25 cellular contexts compared by ENCODE assay signal in the genomic region with DNA sequence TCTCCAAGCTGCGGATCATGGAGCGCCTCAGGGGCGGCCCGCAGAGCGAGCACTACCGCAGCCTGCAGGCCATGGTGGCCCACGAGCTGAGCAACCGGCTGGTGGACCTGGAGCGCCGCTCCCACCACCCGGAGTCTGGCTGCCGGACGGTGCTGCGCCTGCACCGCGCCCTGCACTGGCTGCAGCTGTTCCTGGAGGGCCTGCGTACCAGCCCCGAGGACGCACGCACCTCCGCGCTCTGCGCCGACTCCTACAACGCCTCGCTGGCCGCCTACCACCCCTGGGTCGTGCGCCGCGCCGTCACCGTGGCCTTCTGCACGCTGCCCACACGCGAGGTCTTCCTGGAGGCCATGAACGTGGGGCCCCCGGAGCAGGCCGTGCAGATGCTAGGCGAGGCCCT. TPM values are rescaled to one million over a fixed set of nuclear protein-coding genes. Genes with fewer than 3 reads are reported as not detected.
"Had no signal": no experiment of that assay in that cellular context is flagged by ENCODE, and none has a peak within 500 bp of the region (broad histone marks: within the 10 kb centered on the region; RNA-seq: fewer than 3 reads in every experiment).

No MANE protein-coding gene starts in this region.

- ATAC-seq: activated CD4-positive, CD25-positive, alpha-beta regulatory T cell treated with anti-CD3 and anti-CD28 coated beads, Interleukin-2, amount 50 U/mL, for 24 hours; activated T-cell treated with anti-CD3 and anti-CD28 coated beads, Interleukin-2, amount 50 U/mL, for 72 hours; gastrocnemius medialis; left lung; right lobe of liver; stimulated activated naive CD8-positive, alpha-beta T cell treated with anti-CD3 and anti-CD28 coated beads, Interleukin-15, Interleukin-2, amounts not matched to agents 100 U/mL and 50 U/mL, for 24 hours had no signal

- H3K27me3 Mint-ChIP-seq: activated naive CD8-positive, alpha-beta T cell treated with anti-CD3 and anti-CD28 coated beads, Interleukin-2, amount 10 ng/mL, durations not matched to agents 7 days and 5 days; naive B cell had no signal

- H3K36me3 Mint-ChIP-seq: activated naive CD8-positive, alpha-beta T cell treated with anti-CD3 and anti-CD28 coated beads, Interleukin-2, amount 10 ng/mL, durations not matched to agents 7 days and 5 days; naive B cell had no signal

- DNase-seq: activated CD4-positive, alpha-beta T cell treated with anti-CD3 and anti-CD28 coated beads for 48 hours; activated effector memory CD4-positive, alpha-beta T cell treated with Interleukin-2 at 50 U/mL for 16 hours; activated naive CD4-positive, alpha-beta T cell treated with Interleukin-2 at 50 U/mL for 16 hours; activated naive CD8-positive, alpha-beta T cell treated with anti-CD3 and anti-CD28 coated beads, Interleukin-2, amount 10 ng/mL, durations not matched to agents 7 days and 5 days; activated T-cell treated with anti-CD3 and anti-CD28 coated beads for 4 hours; activated T-cell treated with anti-CD3 and anti-CD28 coated beads, Interleukin-2, amount 50 U/mL, for 72 hours; amniotic stem cell; brain microvascular endothelial cell; dorsolateral prefrontal cortex; effector memory CD4-positive, alpha-beta T cell; gastrocnemius medialis; glutamatergic neuron; left lung; naive B cell; posterior cingulate gyrus; right lobe of liver; stimulated activated CD4-positive, alpha-beta T cell treated with anti-CD3 and anti-CD28 coated beads, Interleukin-2, amount 100 ng/mL, for 48 hours; stimulated activated naive CD8-positive, alpha-beta T cell treated with anti-CD3 and anti-CD28 coated beads, Interleukin-15, Interleukin-2, amounts not matched to agents 100 U/mL and 50 U/mL, for 24 hours; testis; transverse colon; WERI-Rb-1 had no signal

- H3K27ac Mint-ChIP-seq: activated naive CD8-positive, alpha-beta T cell treated with anti-CD3 and anti-CD28 coated beads, Interleukin-2, amount 10 ng/mL, durations not matched to agents 7 days and 5 days; activated T-cell treated with anti-CD3 and anti-CD28 coated beads, Interleukin-2, amount 50 U/mL, for 72 hours had no signal

- H3K27me3 ChIP-seq: brain microvascular endothelial cell, dorsolateral prefrontal cortex, gastrocnemius medialis, left lung, right lobe of liver, testis had no signal

- H3K4me3 ChIP-seq: coronary artery, left lung, lung, right lobe of liver, testis, transverse colon had no signal

- H3K9me3 Mint-ChIP-seq: activated naive CD8-positive, alpha-beta T cell treated with anti-CD3 and anti-CD28 coated beads, Interleukin-2, amount 10 ng/mL, durations not matched to agents 7 days and 5 days; naive B cell had no signal

- H3K9me3 ChIP-seq: gastrocnemius medialis, left lung, right lobe of liver, testis, transverse colon had no signal

- H3K27ac ChIP-seq: brain microvascular endothelial cell, coronary artery, dorsolateral prefrontal cortex, left lung, right lobe of liver, testis, transverse colon, WERI-Rb-1 had no signal

RNA-seq across cellular contexts. Expression of a gene that starts 3.8 kb away (rescaled TPM):
- total RNA-seq: epithelial cell of proximal tubule had no signal
